8 cellular contexts compared by ENCODE assay signal in genomic region chr11:19441752-19442553, GRCh38.
DNase-seq lines count a peak whose midpoint lies in the region; ATAC-seq, FAIRE-seq and TF ChIP-seq lines count a peak whose summit lies in the region.

No MANE protein-coding gene starts in this region.

- no peaks in the 10 kb centered on the region for H3K9me3 ChIP-seq in upper lobe of left lung
- H3K9me3 ChIP-seq in colonic mucosa = no peaks in the 10 kb centered on the region

- TF ChIP-seq CTCF in KMS-11 (conservative IDR thresholded peaks at IDR 0.05; ENCODE audit: low read depth, low read length) = no peak
- TF ChIP-seq CTCF in kidney epithelial cell (IDR thresholded peaks at IDR 0.05; ENCODE audit: insufficient read depth, low read length, poor library complexity, severe bottlenecking) = no peak
- TF ChIP-seq CTCF in upper lobe of left lung (IDR thresholded peaks at IDR 0.05) = no peak
- TF ChIP-seq CTCF in colonic mucosa (IDR thresholded peaks at IDR 0.05) = no peak

- no peak for TF ChIP-seq EP300 in upper lobe of left lung (IDR thresholded peaks at IDR 0.05)

- 64 to 73% methylated on average over 11 of the region's 11 CpGs for WGBS in upper lobe of left lung, 2 donors

- peak; percentile 50 to 85 for ATAC-seq in upper lobe of left lung (ENCODE audit: low FRiP score in 2 of 2)

- peak overlapping the region; percentile 10; the same call in 1 of the 2 replicates for H2AFZ ChIP-seq in KMS-11 (ENCODE audit: low read depth)

- H3K79me2 ChIP-seq in KMS-11 (ENCODE audit: insufficient read depth, low read depth) = peaks cover 10% of the 10 kb centered on the region; the same call in 1 of the 2 replicates

- H3K4me2 ChIP-seq in KMS-11 = peak overlapping the region; percentile 91

- intact Hi-C loops in colonic mucosa (cut with DNase I) = no loop called here

- H3K36me3 ChIP-seq in KMS-11 (ENCODE audit: insufficient read depth) (no peaks in the 10 kb centered on the region), kidney epithelial cell (ENCODE audit: control insufficient read depth, insufficient read depth, low read length) (no peaks in the 10 kb centered on the region), upper lobe of left lung (no peaks in the 10 kb centered on the region), colonic mucosa (no peaks in the 10 kb centered on the region)

- H3K9ac ChIP-seq in KMS-11 (peak overlapping the region; percentile 49; the same call in 1 of the 2 replicates), colonic mucosa (ENCODE audit: low read depth in 2 of 2, low read length in 2 of 2) (no peak overlapping the region)

- no peak overlapping the region for H3K4me3 ChIP-seq in KMS-11 (IDR thresholded peaks at IDR 0.05; ENCODE audit: insufficient read depth, low read depth, low read length)
- H3K4me3 ChIP-seq in kidney epithelial cell (ENCODE audit: low read depth, low read length) = no peak overlapping the region
- H3K4me3 ChIP-seq in upper lobe of left lung = no peak overlapping the region
- H3K4me3 ChIP-seq in colonic mucosa = no peak overlapping the region

- peak; percentile 76 for DNase-seq in GM18507 (ENCODE audit: extremely low spot score, insufficient read length, low read depth)
- DNase-seq in GOT3 (lab: John Stamatoyannopoulos, UW) = peak; percentile 9
- peak; percentile 19 for DNase-seq in activated naive CD4-positive, alpha-beta T cell treated with anti-CD3 and anti-CD28 coated beads, Interleukin-2, amount 50 U/mL, for 16 hours
- DNase-seq in kidney epithelial cell (ENCODE audit: low read depth) = peak; percentile 91
- DNase-seq in upper lobe of left lung = peak in 1 of 2 donors; percentile 28
- DNase-seq in cerebellar cortex (ENCODE audit: low spot score) = no peak
- no peak for DNase-seq in colonic mucosa

- H3K27ac ChIP-seq in KMS-11 (peak overlapping the region; percentile 94), upper lobe of left lung (peak overlapping the region in 2 of 4 donors; percentile 12 to 54), colonic mucosa (no peak overlapping the region)

- TF ChIP-seq POLR2A in upper lobe of left lung (IDR thresholded peaks at IDR 0.05) = no peak

- no peaks in the 10 kb centered on the region for H3K27me3 ChIP-seq in KMS-11 (ENCODE audit: insufficient read depth, low read depth)
- H3K27me3 ChIP-seq in kidney epithelial cell (ENCODE audit: control insufficient read depth, insufficient read depth, low read length) = no peaks in the 10 kb centered on the region
- H3K27me3 ChIP-seq in upper lobe of left lung = no peaks in the 10 kb centered on the region
- no peaks in the 10 kb centered on the region for H3K27me3 ChIP-seq in colonic mucosa

- H4K20me1 ChIP-seq in KMS-11 (ENCODE audit: insufficient read depth) = no peaks in the 10 kb centered on the region

- peaks cover 100% of the 10 kb centered on the region for H3K4me1 ChIP-seq in KMS-11 (ENCODE audit: low read depth, poor library complexity, severe bottlenecking)
- peaks cover 0 to 3% (median 2%) of the 10 kb centered on the region in 4 donors for H3K4me1 ChIP-seq in upper lobe of left lung
- no peaks in the 10 kb centered on the region for H3K4me1 ChIP-seq in colonic mucosa

- FAIRE-seq in GM18507 (lab: Jason Lieb, UNC) = peak; percentile 86

Comparison
In these comparisons a context has a peak if more than half of its experiments do, and no peak if none do; other contexts are left out.
1. DNase-seq: peak in GM18507 (single experiment), GOT3 (single experiment), activated naive CD4-positive, alpha-beta T cell treated with anti-CD3 and anti-CD28 coated beads, Interleukin-2, amount 50 U/mL, for 16 hours (single experiment) and kidney epithelial cell (single experiment); none in cerebellar cortex (single experiment) and colonic mucosa (single experiment).